Comparison of ENCODE assay signal across 6 cellular contexts in genomic region chr10:42380926-42381547, GRCh38.
"Had no signal": no experiment of that assay in that cellular context is flagged by ENCODE, and none has a peak within 500 bp of the region (broad histone marks: within the 10 kb centered on the region; RNA-seq: fewer than 3 reads in every experiment).

No MANE protein-coding gene starts in this region.

- DNase-seq: IMR-90, KBM-7, KG1 had no signal

- H3K27ac ChIP-seq: HL-60, KMS-11 had no signal

- H3K4me2 ChIP-seq: KMS-11 had no signal

- H3K9ac ChIP-seq: KMS-11 had no signal

- FAIRE-seq: HTR-8/SVneo had no signal
